Comparison of ENCODE assay signal across 8 cellular contexts in genomic region chr1:37931148-37931492, GRCh38. TPM values are rescaled to one million over a fixed set of nuclear protein-coding genes. Genes with fewer than 3 reads are reported as not detected.
A peak's percentile ranks its signal among the peaks of the same experiment; 100 is the strongest.
DNase-seq lines count a peak whose midpoint lies in the region; ATAC-seq and TF ChIP-seq lines count a peak whose summit lies in the region.

No MANE protein-coding gene starts in this region.

- H3K36me3 ChIP-seq in neuronal stem cell (replicated peaks in 1 of 2; ENCODE audit: control insufficient read depth in 2 of 2, insufficient read depth in 2 of 2, low read length in 2 of 2) = peaks cover 0 to 3% of the 10 kb centered on the region in 2 donors

- peak; percentile 34 for DNase-seq in NCI-H748 (lab: John Stamatoyannopoulos, UW; ENCODE audit: unreplicated experiment)
- DNase-seq in NCI-H748 treated with DMSO at 0.1 percent for 48 hours (lab: John Stamatoyannopoulos, UW) = no peak
- DNase-seq in T-cell = peak in 5 of 34 experiments; percentile 6 to 14 (median 12)
- peak; percentile 60 to 69 for DNase-seq in erythroblast (lab: John Stamatoyannopoulos, UW)
- DNase-seq in neuronal stem cell (ENCODE audit: low spot score) = no peak
- DNase-seq in GF-D8 (lab: John Stamatoyannopoulos, UW) = no peak
- DNase-seq in MV-4-11 (lab: John Stamatoyannopoulos, UW) = no peak

- no peaks in the 10 kb centered on the region for H3K27me3 ChIP-seq in neuronal stem cell (ENCODE audit: control insufficient read depth in 3 of 3, insufficient read depth in 3 of 3, low read depth in 1 of 3, low read length in 3 of 3)

- H4K8ac ChIP-seq in neuronal stem cell (ENCODE audit: low read depth, low read length) = no peak overlapping the region

- peak overlapping the region; percentile 97 for H3K18ac ChIP-seq in neuronal stem cell (ENCODE audit: low read length)

- no peak overlapping the region for H3K27ac ChIP-seq in neuronal stem cell (replicated peaks; ENCODE audit: low read length)

- peak overlapping the region; percentile 83 for H3K23ac ChIP-seq in neuronal stem cell (ENCODE audit: low read depth, low read length, poor library complexity)

- CTCF ChIA-PET in T-cell (lab: Charles Lee) = interaction anchor here in 1 of 2 donors (0.9 kb wide), 1 partner anchor 71 kb away, joined by 6 read pairs; no protein-coding TSS in a partner anchor

- H3K4me3 Mint-ChIP-seq in T-cell = peak overlapping the region; percentile 93 to 97 (median 95)

- H3K9ac ChIP-seq in neuronal stem cell (ENCODE audit: low read depth, low read length, poor library complexity) = peak overlapping the region; percentile 76

- H3K79me1 ChIP-seq in neuronal stem cell (ENCODE audit: low read depth, low read length) = no peaks in the 10 kb centered on the region

- H3K27me3 Mint-ChIP-seq in T-cell = no peaks in the 10 kb centered on the region

- no peaks in the 10 kb centered on the region for H3K9me3 Mint-ChIP-seq in T-cell

- H4K91ac ChIP-seq in neuronal stem cell (ENCODE audit: low read depth, low read length, poor library complexity) = no peak overlapping the region

- H3K9me3 ChIP-seq in neuronal stem cell (replicated peaks in 1 of 2; ENCODE audit: control insufficient read depth in 2 of 2, insufficient read depth in 1 of 2, low read depth in 1 of 2, low read length in 2 of 2) = no peaks in the 10 kb centered on the region

- no peak overlapping the region for H3K14ac ChIP-seq in neuronal stem cell (ENCODE audit: low read length)

- H3K4me2 ChIP-seq in neuronal stem cell (ENCODE audit: insufficient read depth, low read length, poor library complexity, severe bottlenecking) = peak overlapping the region; percentile 59

- H3K4me1 Mint-ChIP-seq in T-cell = peaks cover 46 to 49% (median 49%) of the 10 kb centered on the region in 3 donors

- H3K36me3 Mint-ChIP-seq in T-cell = peaks cover 3% of the 10 kb centered on the region

- H3K4ac ChIP-seq in neuronal stem cell (ENCODE audit: low read length) = no peak overlapping the region

- H2BK120ac ChIP-seq in neuronal stem cell (ENCODE audit: low read depth, low read length) = no peak overlapping the region

- peak overlapping the region; percentile 90 to 91 for H3K4me3 ChIP-seq in neuronal stem cell (ENCODE audit: low read length in 2 of 2)

- H2BK15ac ChIP-seq in neuronal stem cell (ENCODE audit: low read length) = no peak overlapping the region

- peak overlapping the region; percentile 99 for H2AFZ ChIP-seq in neuronal stem cell (ENCODE audit: low read length)

- POLR2A ChIA-PET in T-cell (lab: Charles Lee) = interaction anchor here (0.5 to 1.1 kb wide), 4 partner anchors 81 to 1808 kb away, joined by 3 to 9 read pairs (median 3); partner anchors contain the start of gene PPIE (in 1 of the 2)

- TF ChIP-seq POLR2A in erythroblast (IDR thresholded peaks at IDR 0.05; ENCODE audit: low read length) = no peak

- H3K27ac Mint-ChIP-seq in T-cell = peak overlapping the region; percentile 56 to 87

- no CpG with 5 or more reads among the region's 15 CpGs for WGBS in neuronal stem cell (ENCODE audit: extremely low coverage in 2 of 2, insufficient read length in 2 of 2, insufficient replicate concordance in 1 of 2), 2 donors

- ATAC-seq in T-cell (replicated peaks in 1 of 4) (peak; percentile 5 to 14 (median 7)), HG03432 (IDR thresholded peaks at IDR 0.05; ENCODE audit: unreplicated experiment) (no peak)

- no peak overlapping the region for H2BK5ac ChIP-seq in neuronal stem cell (ENCODE audit: low read length)

- H2BK12ac ChIP-seq in neuronal stem cell (ENCODE audit: low read length) = no peak overlapping the region

- H2AK5ac ChIP-seq in neuronal stem cell (ENCODE audit: low read depth, low read length) = peak overlapping the region; percentile 24

- peaks cover 2 to 4% of the 10 kb centered on the region in 2 donors for H3K4me1 ChIP-seq in neuronal stem cell (ENCODE audit: control insufficient read depth in 2 of 2, insufficient read depth in 1 of 2, low read depth in 1 of 2, low read length in 2 of 2)

RNA-seq across cellular contexts. Expression of gene INPP5B, which starts 15.7 kb away (rescaled TPM):
- total RNA-seq in T-cell = 10 to 100 TPM; 27.9 to 35.8 (median 30.9) TPM
- 9.2 TPM for polyA plus RNA-seq in neuronal stem cell (2013, experiment 1 of 2)
- 9.3 TPM for polyA plus RNA-seq in neuronal stem cell (2013, experiment 2 of 2)

RNA-seq across cellular contexts. Expression of gene SF3A3, which starts 58.7 kb away (rescaled TPM):
- 10 to 100 TPM; 45.2 to 69.9 (median 53.0) TPM for total RNA-seq in T-cell
- 53.3 TPM for polyA plus RNA-seq in neuronal stem cell (2013, experiment 1 of 2)
- 50.9 TPM for polyA plus RNA-seq in neuronal stem cell (2013, experiment 2 of 2)

Comparison
In these comparisons a context has a peak if more than half of its experiments do, and no peak if none do; other contexts are left out.
1. DNase-seq: peak in NCI-H748 (single experiment) and erythroblast (2 of 2); none in NCI-H748 treated with DMSO at 0.1 percent for 48 hours (single experiment), neuronal stem cell (single experiment), GF-D8 (single experiment) and MV-4-11 (single experiment).